ENCODE assay signal across 9 cellular contexts in genomic region chr3:97970131-97970530, GRCh38. TPM values are rescaled to one million over a fixed set of nuclear protein-coding genes. Genes with fewer than 3 reads are reported as not detected.
DNase-seq lines count a peak whose midpoint lies in the region; ATAC-seq lines count a peak whose summit lies in the region.
"Had no signal": no experiment of that assay in that cellular context is flagged by ENCODE, and none has a peak within 500 bp of the region (broad histone marks: within the 10 kb centered on the region; RNA-seq: fewer than 3 reads in every experiment).

No MANE protein-coding gene starts in this region.

- no peak for ATAC-seq in activated CD8-positive, alpha-beta T cell treated with anti-CD3 and anti-CD28 coated beads, Interleukin-2, amount 10 ng/mL, durations not matched to agents 7 days and 5 days
- no peak for ATAC-seq in naive thymus-derived CD4-positive, alpha-beta T cell
- ATAC-seq: mucosa of descending colon had no signal

- peak overlapping the region in 5 of 7 donors; percentile 11 to 53 (median 24) for H3K27ac Mint-ChIP-seq in CD4-positive, alpha-beta memory T cell
- H3K27ac Mint-ChIP-seq in activated CD8-positive, alpha-beta T cell treated with anti-CD3 and anti-CD28 coated beads, Interleukin-2, amount 10 ng/mL, durations not matched to agents 7 days and 5 days: no peak overlapping the region
- H3K27ac Mint-ChIP-seq in naive thymus-derived CD4-positive, alpha-beta T cell: peak overlapping the region; percentile 14 to 94 (median 84)

- no peaks in the 10 kb centered on the region; the same call in 1 of the 2 replicates for H4K20me1 ChIP-seq in GM23248 (ENCODE audit: insufficient read depth)

- H3K9me3 ChIP-seq in CD4-positive, alpha-beta memory T cell (ENCODE audit: control insufficient read depth in 1 of 2, low read length in 2 of 2): no peaks in the 10 kb centered on the region
- H3K9me3 ChIP-seq in GM23248 (ENCODE audit: low read depth): no peaks in the 10 kb centered on the region
- no peaks in the 10 kb centered on the region for H3K9me3 ChIP-seq in naive thymus-derived CD4-positive, alpha-beta T cell (ENCODE audit: control insufficient read depth in 2 of 3, low read length in 3 of 3)
- H3K9me3 ChIP-seq: mucosa of descending colon had no signal

- H3K36me3 Mint-ChIP-seq in CD4-positive, alpha-beta memory T cell: peaks cover 22 to 23% of the 10 kb centered on the region in 2 donors
- H3K36me3 Mint-ChIP-seq in activated CD8-positive, alpha-beta T cell treated with anti-CD3 and anti-CD28 coated beads, Interleukin-2, amount 10 ng/mL, durations not matched to agents 7 days and 5 days (ENCODE audit: low read depth): peaks cover 25% of the 10 kb centered on the region
- peaks cover 0 to 32% (median 11%) of the 10 kb centered on the region in 5 donors for H3K36me3 Mint-ChIP-seq in naive thymus-derived CD4-positive, alpha-beta T cell

- CTCF ChIA-PET in CD4-positive, alpha-beta memory T cell (lab: Charles Lee; ENCODE audit: partially characterized antibody): interaction anchor here (0.7 to 2.0 kb wide), 4 partner anchors 15 to 148 kb away, joined by 3 to 12 read pairs (median 4); partner anchors contain the start of gene CRYBG3
- CTCF ChIA-PET in activated CD8-positive, alpha-beta T cell treated with anti-CD3 and anti-CD28 coated beads, Interleukin-2, amount 10 ng/mL, durations not matched to agents 7 days and 5 days (lab: Charles Lee): interaction anchor here (1.1 to 2.0 kb wide), 4 partner anchors 9 to 178 kb away, joined by 3 to 4 read pairs (median 4); no protein-coding TSS in a partner anchor
- CTCF ChIA-PET in naive thymus-derived CD4-positive, alpha-beta T cell (lab: Charles Lee): interaction anchor here (1.2 kb wide), 1 partner anchor 17 kb away, joined by 3 read pairs; no protein-coding TSS in a partner anchor

- no peaks in the 10 kb centered on the region for H3F3A ChIP-seq in GM23248 (ENCODE audit: insufficient read depth)

- H3K9me3 Mint-ChIP-seq in CD4-positive, alpha-beta memory T cell: no peaks in the 10 kb centered on the region
- H3K9me3 Mint-ChIP-seq in activated CD8-positive, alpha-beta T cell treated with anti-CD3 and anti-CD28 coated beads, Interleukin-2, amount 10 ng/mL, durations not matched to agents 7 days and 5 days (ENCODE audit: insufficient read depth): no peaks in the 10 kb centered on the region
- peaks cover 0 to 2% (median 0%) of the 10 kb centered on the region in 11 donors for H3K9me3 Mint-ChIP-seq in naive thymus-derived CD4-positive, alpha-beta T cell

- no peak overlapping the region for H2AFZ ChIP-seq in GM23248

- H3K79me2 ChIP-seq in GM23248 (ENCODE audit: insufficient read depth): peaks cover 66% of the 10 kb centered on the region

- no peaks in the 10 kb centered on the region for H3K27me3 ChIP-seq in CD4-positive, alpha-beta memory T cell (ENCODE audit: insufficient read depth, low read length)
- no peaks in the 10 kb centered on the region for H3K27me3 ChIP-seq in GM23248 (replicated peaks; ENCODE audit: insufficient read depth)
- no peaks in the 10 kb centered on the region for H3K27me3 ChIP-seq in naive thymus-derived CD4-positive, alpha-beta T cell (ENCODE audit: control insufficient read depth in 2 of 2, insufficient read depth in 2 of 2, low read length in 2 of 2)

- H3K27ac ChIP-seq in CD4-positive, alpha-beta memory T cell (ENCODE audit: low read depth, low read length): no peak overlapping the region
- no peak overlapping the region for H3K27ac ChIP-seq in GM23248
- no peak overlapping the region for H3K27ac ChIP-seq in naive thymus-derived CD4-positive, alpha-beta T cell (ENCODE audit: low read depth, low read length)

- peak overlapping the region; percentile 86 for H3K4me2 ChIP-seq in GM23248 (ENCODE audit: unreplicated experiment)

- intact Hi-C loops in CD4-positive, alpha-beta memory T cell (cut with micrococcal nuclease): loop anchor here (5.0 kb wide), 1 partner anchor 622 kb away; the partner anchor contains the start of gene CPOX
- intact Hi-C loops in naive thymus-derived CD4-positive, alpha-beta T cell (cut with micrococcal nuclease): loop anchor here (2.0 to 5.0 kb wide), 5 partner anchors 13 to 932 kb away; partner anchors contain the start of genes CPOX (in 1 of the 2) and DCBLD2 (in 1 of the 2)

- H3K9ac ChIP-seq in GM23248: peak overlapping the region; percentile 81; the same call in 1 of the 2 replicates

- H3K4me1 ChIP-seq in CD4-positive, alpha-beta memory T cell (ENCODE audit: insufficient read depth, low read length): peaks cover 52% of the 10 kb centered on the region
- peaks cover 16% of the 10 kb centered on the region for H3K4me1 ChIP-seq in GM23248 (ENCODE audit: insufficient read depth)
- peaks cover 9 to 24% of the 10 kb centered on the region in 2 donors for H3K4me1 ChIP-seq in naive thymus-derived CD4-positive, alpha-beta T cell (ENCODE audit: control insufficient read depth in 2 of 2, insufficient read depth in 2 of 2, low read length in 2 of 2)

- POLR2A ChIA-PET in CD4-positive, alpha-beta memory T cell (lab: Charles Lee; ENCODE audit: partially characterized antibody): no interaction called here
- POLR2A ChIA-PET in activated CD8-positive, alpha-beta T cell treated with anti-CD3 and anti-CD28 coated beads, Interleukin-2, amount 10 ng/mL, durations not matched to agents 7 days and 5 days (lab: Charles Lee): no interaction called here
- POLR2A ChIA-PET in naive thymus-derived CD4-positive, alpha-beta T cell (lab: Charles Lee): interaction anchor here (0.6 kb wide), 1 partner anchor 82 kb away, joined by 3 read pairs; no protein-coding TSS in a partner anchor

- no peak for DNase-seq in CD4-positive, alpha-beta memory T cell
- DNase-seq in GM23248 (peak; percentile 47), Kasumi-1 (lab: John Stamatoyannopoulos, UW) (no peak), NCI-H2081 treated with DMSO at 0.1 percent for 48 hours (lab: John Stamatoyannopoulos, UW) (no peak), anterior cingulate cortex (lab: John Stamatoyannopoulos, UW) (no peak), NCI-H82 (lab: John Stamatoyannopoulos, UW) (no peak)
- DNase-seq in activated CD8-positive, alpha-beta T cell treated with anti-CD3 and anti-CD28 coated beads, Interleukin-2, amount 10 ng/mL, durations not matched to agents 7 days and 5 days: no peak
- no peak for DNase-seq in naive thymus-derived CD4-positive, alpha-beta T cell
- DNase-seq: mucosa of descending colon had no signal

- in situ Hi-C loops in GM23248 (cut with MboI): no loop called here

- no peaks in the 10 kb centered on the region for H3K9me2 ChIP-seq in GM23248 (ENCODE audit: insufficient read depth)

- H3K4me3 Mint-ChIP-seq in CD4-positive, alpha-beta memory T cell: peak overlapping the region in 7 of 8 donors; percentile 65 to 96 (median 94)
- H3K4me3 Mint-ChIP-seq in activated CD8-positive, alpha-beta T cell treated with anti-CD3 and anti-CD28 coated beads, Interleukin-2, amount 10 ng/mL, durations not matched to agents 7 days and 5 days: peak overlapping the region; percentile 84
- H3K4me3 Mint-ChIP-seq in naive thymus-derived CD4-positive, alpha-beta T cell: peak overlapping the region; percentile 2 to 97 (median 92)

- H3K27me3 Mint-ChIP-seq in CD4-positive, alpha-beta memory T cell: no peaks in the 10 kb centered on the region
- no peaks in the 10 kb centered on the region for H3K27me3 Mint-ChIP-seq in activated CD8-positive, alpha-beta T cell treated with anti-CD3 and anti-CD28 coated beads, Interleukin-2, amount 10 ng/mL, durations not matched to agents 7 days and 5 days (ENCODE audit: low read depth)
- H3K27me3 Mint-ChIP-seq in naive thymus-derived CD4-positive, alpha-beta T cell: no peaks in the 10 kb centered on the region

- 23 to 24% methylated on average over 1 of the region's 1 CpG for WGBS in GM23248 (ENCODE audit: low coverage in 1 of 2, low lambda C conversion rate in 2 of 2, missing lambda C conversion rate in 2 of 2), 2 experiments

- H3K4me3 ChIP-seq in CD4-positive, alpha-beta memory T cell (ENCODE audit: low read length in 2 of 2): no peak overlapping the region
- peak overlapping the region; percentile 72 for H3K4me3 ChIP-seq in GM23248
- no peak overlapping the region for H3K4me3 ChIP-seq in naive thymus-derived CD4-positive, alpha-beta T cell (ENCODE audit: low read length)
- H3K4me3 ChIP-seq: mucosa of descending colon had no signal

- H3K36me3 ChIP-seq in CD4-positive, alpha-beta memory T cell (ENCODE audit: insufficient read depth, low read length): peaks cover 8% of the 10 kb centered on the region
- H3K36me3 ChIP-seq in GM23248 (ENCODE audit: low read depth): 0 out of 2 replicates have a peak, but pooled peaks cover 9% of the 10 kb centered on the region
- peaks cover 0 to 7% (median 5%) of the 10 kb centered on the region in 3 experiments for H3K36me3 ChIP-seq in naive thymus-derived CD4-positive, alpha-beta T cell (ENCODE audit: control insufficient read depth in 2 of 3, insufficient read depth in 3 of 3, low read length in 3 of 3)

- peaks cover 45 to 84% (median 66%) of the 10 kb centered on the region in 4 donors for H3K4me1 Mint-ChIP-seq in CD4-positive, alpha-beta memory T cell
- peaks cover 77% of the 10 kb centered on the region for H3K4me1 Mint-ChIP-seq in activated CD8-positive, alpha-beta T cell treated with anti-CD3 and anti-CD28 coated beads, Interleukin-2, amount 10 ng/mL, durations not matched to agents 7 days and 5 days (ENCODE audit: low read depth)
- H3K4me1 Mint-ChIP-seq in naive thymus-derived CD4-positive, alpha-beta T cell: peaks cover 42 to 89% (median 79%) of the 10 kb centered on the region in 7 donors

RNA-seq across cellular contexts. Expression of gene RIOX2, which starts 2.1 kb away (rescaled TPM):
- total RNA-seq in CD4-positive, alpha-beta memory T cell: 10 to 100 TPM; 32.2 to 35.5 TPM
- 10 to 100 TPM; 39.2 to 43.0 TPM for polyA plus RNA-seq in CD4-positive, alpha-beta memory T cell
- total RNA-seq in GM23248 (2014; rRNA removed; shearing (Covaris generic)): 29.1 and 35.4 TPM in 2 replicates
- polyA plus RNA-seq in GM23248 (2016; fragmentation: Nextera tagmentation; extraction: Ambion mirVana): 34.0 and 36.4 TPM in 2 replicates
- 10 to 100 TPM; 25.0 to 27.9 TPM for total RNA-seq in activated CD8-positive, alpha-beta T cell treated with anti-CD3 and anti-CD28 coated beads, Interleukin-2, amount 10 ng/mL, durations not matched to agents 7 days and 5 days
- 100 to 1,000 TPM in 1 of 5 experiments, 10 to 100 TPM in 4; 17.8 to 110 (median 28.4) TPM for total RNA-seq in naive thymus-derived CD4-positive, alpha-beta T cell
- polyA plus RNA-seq in naive thymus-derived CD4-positive, alpha-beta T cell: 10 to 100 TPM; 31.4 to 34.0 TPM
